In the genomic region with DNA sequence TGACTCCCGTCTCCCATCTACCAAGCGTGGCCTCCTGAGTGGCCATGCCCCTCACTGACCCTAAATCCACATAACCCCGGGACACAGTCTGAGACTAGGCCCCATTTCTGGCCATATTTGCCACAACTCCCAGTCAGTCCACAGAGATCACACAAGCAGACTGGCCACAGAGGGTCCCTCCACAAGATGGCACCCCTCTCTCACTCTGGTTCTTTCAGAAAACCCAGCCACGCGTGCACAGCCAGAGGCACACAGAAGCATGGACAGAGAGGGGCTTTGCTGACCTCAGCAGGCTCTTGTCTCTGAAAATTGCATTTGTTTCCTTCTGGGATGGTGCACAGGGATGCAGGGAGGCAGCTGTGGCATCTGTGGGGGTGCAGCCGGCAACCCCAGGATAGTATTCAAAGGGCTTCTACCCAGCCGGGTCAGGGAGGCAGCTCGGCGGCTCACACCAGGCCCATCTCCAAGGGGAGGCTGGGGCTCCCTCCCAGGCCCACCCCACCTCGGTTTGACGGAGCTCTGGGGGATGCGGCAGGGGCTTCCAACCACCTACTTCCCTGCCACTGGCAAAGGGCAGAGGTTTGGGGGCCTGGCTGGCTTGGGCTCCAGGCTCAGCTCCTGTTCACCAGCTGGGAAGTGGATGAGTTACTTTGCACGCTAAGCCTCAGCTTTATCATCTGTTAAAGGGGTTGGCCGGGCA, we compare ENCODE assay signal across 9 cellular contexts. TPM values are rescaled to one million over a fixed set of nuclear protein-coding genes. Genes with fewer than 3 reads are reported as not detected.
DNase-seq lines count a peak whose midpoint lies in the region; ATAC-seq, FAIRE-seq and TF ChIP-seq lines count a peak whose summit lies in the region.
"Had no signal": no experiment of that assay in that cellular context is flagged by ENCODE, and none has a peak within 500 bp of the region (broad histone marks: within the 10 kb centered on the region; RNA-seq: fewer than 3 reads in every experiment).

No MANE protein-coding gene starts in this region.

- H3K9me3 ChIP-seq in RWPE2 (ENCODE audit: severe bottlenecking) (no peaks in the 10 kb centered on the region), H1 (ENCODE audit: insufficient read depth in 2 of 2, low read depth in 1 of 2, low read length in 1 of 2) (no peaks in the 10 kb centered on the region), mucosa of descending colon (no peaks in the 10 kb centered on the region)

- H4K91ac ChIP-seq in H1 (replicated peaks; ENCODE audit: insufficient read length, low read length), result no peak overlapping the region

- FAIRE-seq in H1 (lab: Jason Lieb, UNC), result peak; percentile 57
- FAIRE-seq: endometrium had no signal

- DNase-seq in AG08396 (ENCODE audit: low spot score) (peak; percentile 67), GM03348 (ENCODE audit: low spot score) (peak; percentile 83), RWPE2 (ENCODE audit: low spot score) (no peak), H1 (ENCODE audit: low read depth in 1 of 2, low spot score in 2 of 2) (peak in 1 of 2 experiments; percentile 66), mucosa of descending colon (peak in 2 of 3 donors; percentile 36 to 52), activated gamma-delta T cell (lab: John Stamatoyannopoulos, UW) (no peak), GM19238 (ENCODE audit: insufficient read length, low spot score) (no peak)

- intact Hi-C loops in mucosa of descending colon (cut with DNase I, micrococcal nuclease), result no loop called here

- ATAC-seq in RWPE2 (ENCODE audit: low read depth), result peak; percentile 58; the same call in 2 of the 3 replicates
- ATAC-seq in mucosa of descending colon, result peak; percentile 50
- ATAC-seq in GM19035 (IDR thresholded peaks at IDR 0.05; ENCODE audit: unreplicated experiment), result no peak

- H4K8ac ChIP-seq in H1 (ENCODE audit: extremely low read depth, insufficient read depth, low read length), result no peak overlapping the region

- no peak overlapping the region for H3K27ac ChIP-seq in RWPE2 (ENCODE audit: poor library complexity, severe bottlenecking)
- H3K27ac ChIP-seq in H1 (ENCODE audit: low read depth, low read length), result no peak overlapping the region

- TF ChIP-seq RAD21 in H1 (IDR thresholded peaks at IDR 0.05 in 1 of 2, conservative IDR thresholded peaks at IDR 0.05 in 1 of 2; ENCODE audit: low read depth in 2 of 2, low read length in 2 of 2), result peak; percentile 87 to 88

- no peak overlapping the region; the same call in 1 of the 2 replicates for H3K18ac ChIP-seq in H1 (ENCODE audit: extremely low read depth, low read length)

- no peak overlapping the region for H2BK20ac ChIP-seq in H1 (ENCODE audit: low read length)

- H4K5ac ChIP-seq in H1 (ENCODE audit: insufficient read length, low read depth, low read length), result no peak overlapping the region

- TF ChIP-seq EP300 in H1 (IDR thresholded peaks at IDR 0.05; ENCODE audit: borderline replicate concordance in 1 of 2, low read depth in 2 of 2, low read length in 2 of 2), result no peak

- H3K4me3 ChIP-seq in RWPE2 (ENCODE audit: severe bottlenecking), result no peak overlapping the region
- H3K4me3 ChIP-seq in H1 (ENCODE audit: extremely low read depth in 1 of 4, insufficient read depth in 2 of 4, low read depth in 3 of 4, low read length in 4 of 4), result no peak overlapping the region
- H3K4me3 ChIP-seq in mucosa of descending colon, result no peak overlapping the region

- no peak overlapping the region for H2BK120ac ChIP-seq in H1 (replicated peaks; ENCODE audit: low read depth, low read length)

- 77% methylated on average over 13 of the region's 14 CpGs; no CpG with 5 or more reads in 1 of the 2 experiments for WGBS in H1 (ENCODE audit: extremely low coverage in 1 of 2, insufficient coverage in 1 of 2, insufficient read length in 1 of 2, insufficient replicate concordance in 2 of 2, low coverage in 1 of 2, low lambda C conversion rate in 2 of 2, missing lambda C conversion rate in 1 of 2), 2 experiments

- POLR2A ChIA-PET in H1 (lab: Charles Lee; ENCODE audit: partially characterized antibody), result no interaction called here

- CTCF ChIA-PET in H1 (lab: Charles Lee; ENCODE audit: partially characterized antibody), result interaction anchor here (0.7 to 3.4 kb wide), 41 partner anchors 8 to 535 kb away, joined by 3 to 21 read pairs (median 4); no protein-coding TSS in a partner anchor

- H3K23me2 ChIP-seq in H1 (ENCODE audit: low read depth, low read length), result no peaks in the 10 kb centered on the region

- no peak overlapping the region for H3K14ac ChIP-seq in H1 (ENCODE audit: insufficient read length)

- no peak overlapping the region for H3K9ac ChIP-seq in H1 (replicated peaks in 1 of 4; ENCODE audit: extremely low read depth in 1 of 4, low read depth in 3 of 4, low read length in 3 of 4)

- H3K36me3 ChIP-seq in RWPE2 (ENCODE audit: low read depth) (no peaks in the 10 kb centered on the region), H1 (ENCODE audit: control insufficient read depth in 2 of 4, insufficient read depth in 4 of 4, low read length in 3 of 4) (no peaks in the 10 kb centered on the region), mucosa of descending colon (ENCODE audit: low read depth) (no peaks in the 10 kb centered on the region)

- TF ChIP-seq CTCF in RWPE2 (IDR thresholded peaks at IDR 0.05; ENCODE audit: poor library complexity, severe bottlenecking) (peak; percentile 35), H1 (IDR thresholded peaks at IDR 0.05; ENCODE audit: control extremely low read depth in 1 of 3, insufficient read depth in 1 of 3, low read depth in 1 of 3, low read length in 3 of 3) (peak; percentile 68 to 79 (median 71)), mucosa of descending colon (IDR thresholded peaks at IDR 0.05) (no peak)

- no peak overlapping the region for H2BK5ac ChIP-seq in H1 (ENCODE audit: low read depth, low read length)

- H3K4me2 ChIP-seq in H1 (ENCODE audit: insufficient read depth in 1 of 2, low read depth in 2 of 2, low read length in 2 of 2), result no peak overlapping the region

- no peak overlapping the region for H3K4ac ChIP-seq in H1 (replicated peaks; ENCODE audit: insufficient read length, low read depth, low read length)

- H2BK12ac ChIP-seq in H1 (ENCODE audit: low read depth, low read length), result no peak overlapping the region

- no peak overlapping the region for H2AK5ac ChIP-seq in H1 (ENCODE audit: low read depth, low read length)

- no peaks in the 10 kb centered on the region for H3K79me1 ChIP-seq in H1 (ENCODE audit: low read depth, low read length)

- no peak overlapping the region for H2BK15ac ChIP-seq in H1 (ENCODE audit: low read length)

- no peaks in the 10 kb centered on the region for H4K20me1 ChIP-seq in H1 (replicated peaks in 1 of 2; ENCODE audit: control insufficient read depth in 1 of 2, insufficient read depth in 2 of 2, low read length in 2 of 2)

- H2AFZ ChIP-seq in H1 (ENCODE audit: low read length), result no peak overlapping the region

- no peak overlapping the region for H3K23ac ChIP-seq in H1 (ENCODE audit: insufficient read length)

- no peak for TF ChIP-seq POLR2A in H1 (IDR thresholded peaks at IDR 0.05; ENCODE audit: control extremely low read depth in 1 of 2, low read depth in 2 of 2, low read length in 2 of 2)

- H3K4me1 ChIP-seq in RWPE2 (ENCODE audit: insufficient read depth, poor library complexity, severe bottlenecking) (no peaks in the 10 kb centered on the region), H1 (replicated peaks in 1 of 4; ENCODE audit: control insufficient read depth in 3 of 4, insufficient read depth in 4 of 4, low read length in 3 of 4) (no peaks in the 10 kb centered on the region; a peak in 1 of 7 replicates), mucosa of descending colon (ENCODE audit: low read depth) (no peaks in the 10 kb centered on the region)

- H3K56ac ChIP-seq in H1 (replicated peaks; ENCODE audit: insufficient read length, low read depth, low read length), result no peak overlapping the region

- no peaks in the 10 kb centered on the region for H3K79me2 ChIP-seq in H1 (ENCODE audit: control insufficient read depth in 1 of 2, insufficient read depth in 2 of 2, low read length in 2 of 2)

- H3K27me3 ChIP-seq in RWPE2 (ENCODE audit: insufficient read depth, poor library complexity, severe bottlenecking), result no peaks in the 10 kb centered on the region
- no peaks in the 10 kb centered on the region for H3K27me3 ChIP-seq in H1 (replicated peaks in 1 of 4; ENCODE audit: control insufficient read depth in 3 of 4, extremely low read depth in 1 of 4, insufficient read depth in 3 of 4, low read length in 3 of 4)

TF ChIP-seq in H1, 55 proteins besides CTCF, POLR2A, EP300 and RAD21:
- TF ChIP-seq MAFK (IDR thresholded peaks at IDR 0.05; ENCODE audit: low read depth, low read length), result peak; percentile 31; the same call in 1 of the 2 replicates
- TF ChIP-seq, protein P1, sequence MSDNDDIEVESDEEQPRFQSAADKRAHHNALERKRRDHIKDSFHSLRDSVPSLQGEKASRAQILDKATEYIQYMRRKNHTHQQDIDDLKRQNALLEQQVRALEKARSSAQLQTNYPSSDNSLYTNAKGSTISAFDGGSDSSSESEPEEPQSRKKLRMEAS (IDR thresholded peaks at IDR 0.05), result peak; percentile 23; the same call in 1 of the 2 replicates
- no peak for TF ChIP-seq CHD1 (IDR thresholded peaks at IDR 0.05; ENCODE audit: low read depth, low read length)

RNA-seq across cellular contexts. Expression of a gene that starts 16.8 kb away (rescaled TPM):
- total RNA-seq in H1 (2021; fragmentation: NEBNext Ultra II Directional; extraction: Animal tissue kit (Norgen Biotek cat#: 25700)), result 3.3 and 4.0 TPM in 2 replicates
- polyA plus RNA-seq in H1 (2011; rRNA removed), result 1.3 and 1.8 TPM in 2 replicates
- polyA plus RNA-seq in H1 (2011; cell fraction: cytosol; rRNA removed), result 2.2 TPM
- 2.5 TPM for polyA plus RNA-seq in H1 (2011; cell fraction: nucleus; rRNA removed)
- polyA plus RNA-seq in H1 (2012, experiment 1 of 2), result 1.0 to 1.7 TPM (median 1.5 TPM) in 4 replicates
- polyA plus RNA-seq in H1 (2012, experiment 2 of 2), result 1.3 TPM
- polyA plus RNA-seq in H1 (2013, experiment 1 of 2), result 1.3 TPM
- polyA plus RNA-seq in H1 (2013, experiment 2 of 2), result 1.1 TPM
- polyA minus RNA-seq in H1 (2011; rRNA and poly(A)+ RNA removed), result 1.9 and 3.6 TPM in 2 replicates
- 2.5 TPM for polyA minus RNA-seq in H1 (2011; cell fraction: cytosol; rRNA and poly(A)+ RNA removed)
- polyA minus RNA-seq in H1 (2011; cell fraction: nucleus; rRNA and poly(A)+ RNA removed), result 3.1 TPM
- total RNA-seq in mucosa of descending colon, result 1 to 10 TPM; 3.2 to 6.7 (median 4.0) TPM

RNA-seq across cellular contexts. Expression of a gene that starts 27.3 kb away (rescaled TPM):
- not detected in 2 replicates for total RNA-seq in H1 (2021; fragmentation: NEBNext Ultra II Directional; extraction: Animal tissue kit (Norgen Biotek cat#: 25700))
- polyA plus RNA-seq in H1 (2011; rRNA removed), result not detected in 2 replicates
- polyA plus RNA-seq in H1 (2011; cell fraction: cytosol; rRNA removed), result not detected
- not detected for polyA plus RNA-seq in H1 (2011; cell fraction: nucleus; rRNA removed)
- polyA plus RNA-seq in H1 (2012, experiment 1 of 2), result not detected in 4 replicates
- not detected for polyA plus RNA-seq in H1 (2012, experiment 2 of 2)
- polyA plus RNA-seq in H1 (2013, experiment 1 of 2), result not detected
- polyA plus RNA-seq in H1 (2013, experiment 2 of 2), result not detected
- polyA minus RNA-seq in H1 (2011; rRNA and poly(A)+ RNA removed), result not detected in 2 replicates
- not detected for polyA minus RNA-seq in H1 (2011; cell fraction: cytosol; rRNA and poly(A)+ RNA removed)
- polyA minus RNA-seq in H1 (2011; cell fraction: nucleus; rRNA and poly(A)+ RNA removed), result not detected
- not detected for total RNA-seq in mucosa of descending colon

Comparison
In these comparisons a context has a peak if more than half of its experiments do, and no peak if none do; other contexts are left out.
1. DNase-seq: peak in AG08396 (single experiment), GM03348 (single experiment) and mucosa of descending colon (2 of 3); none in RWPE2 (single experiment), activated gamma-delta T cell (single experiment) and GM19238 (single experiment).